ENCODE assay signal across 8 cellular contexts in the genomic region with DNA sequence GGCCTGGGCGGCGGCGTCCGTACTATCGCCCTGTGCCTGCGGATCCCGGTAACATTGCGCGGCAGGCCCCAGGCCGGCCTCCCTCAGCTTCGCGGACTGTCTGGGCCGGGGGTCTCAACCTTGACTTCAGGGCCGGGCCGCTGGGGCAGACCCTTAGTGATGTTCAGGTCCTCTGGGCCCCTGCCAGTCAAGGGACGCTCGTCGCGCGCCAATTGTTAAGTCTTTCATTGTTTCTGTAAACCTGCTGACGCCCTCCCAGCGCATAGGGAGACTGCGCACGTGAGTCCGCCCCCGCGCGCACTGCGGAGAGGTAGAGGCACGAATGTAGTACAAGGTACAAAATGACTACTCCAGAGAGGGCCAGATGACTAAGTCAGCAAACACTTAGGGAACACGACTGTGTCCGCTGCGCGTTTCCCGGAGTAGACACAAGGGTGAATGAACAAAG. TPM values are rescaled to one million over a fixed set of nuclear protein-coding genes. Genes with fewer than 3 reads are reported as not detected.
DNase-seq lines count a peak whose midpoint lies in the region; ATAC-seq and TF ChIP-seq lines count a peak whose summit lies in the region.

No MANE protein-coding gene starts in this region.

- H3K4me1 ChIP-seq in Panc1 (ENCODE audit: control insufficient read depth, insufficient read depth, low read length) (peaks cover 9% of the 10 kb centered on the region), right atrium auricular region (peaks cover 0 to 46% of the 10 kb centered on the region in 2 donors), rectal smooth muscle tissue (ENCODE audit: control insufficient read depth, insufficient read depth, low read length) (peaks cover 8% of the 10 kb centered on the region)

- in situ Hi-C loops in Panc1 (cut with HindIII; ENCODE audit: low pct_unique_long_range_greater_than_20kb, low sequenced_read_pairs), result no loop called here

- H3K9me3 ChIP-seq in Panc1 (ENCODE audit: control insufficient read depth, insufficient read depth, low read depth, low read length) (no peaks in the 10 kb centered on the region), right atrium auricular region (no peaks in the 10 kb centered on the region)

- H3K27ac ChIP-seq in Panc1 (ENCODE audit: low read length) (peak overlapping the region; percentile 77), right atrium auricular region (peak overlapping the region; percentile 89 to 93), rectal smooth muscle tissue (ENCODE audit: low read depth, low read length) (peak overlapping the region; percentile 73)

- no peaks in the 10 kb centered on the region for H3K27me3 ChIP-seq in Panc1 (ENCODE audit: control insufficient read depth, insufficient read depth, low read length)
- H3K27me3 ChIP-seq in right atrium auricular region, result no peaks in the 10 kb centered on the region
- no peaks in the 10 kb centered on the region for H3K27me3 ChIP-seq in rectal smooth muscle tissue (ENCODE audit: control insufficient read depth, insufficient read depth, low read length)

- intact Hi-C loops in Panc1 (cut with micrococcal nuclease; ENCODE audit: unreplicated experiment), result no loop called here

- peak overlapping the region; percentile 56 for H3K9ac ChIP-seq in rectal smooth muscle tissue (ENCODE audit: low read length)

- peak; percentile 28 for DNase-seq in NOMO-1 treated with DMSO at 0.1 percent for 48 hours (lab: John Stamatoyannopoulos, UW; ENCODE audit: unreplicated experiment)
- no peak for DNase-seq in NOMO-1 treated with dmso at 0.1 percent for 144 hours (lab: John Stamatoyannopoulos, UW; ENCODE audit: unreplicated experiment)
- DNase-seq in Panc1 (ENCODE audit: low read depth, low spot score), result no peak
- DNase-seq in activated naive CD8-positive, alpha-beta T cell treated with anti-CD3 and anti-CD28 coated beads, Interleukin-2, amount 50 U/mL, for 16 hours (ENCODE audit: low read depth, low spot score), result peak; percentile 30
- DNase-seq in right atrium auricular region (ENCODE audit: low spot score), result peak; percentile 60
- no peak for DNase-seq in 8988T

- no peaks in the 10 kb centered on the region; the same call in 1 of the 2 replicates for H3K36me3 ChIP-seq in Panc1 (ENCODE audit: control insufficient read depth, insufficient read depth, low read length)
- no peaks in the 10 kb centered on the region for H3K36me3 ChIP-seq in right atrium auricular region
- H3K36me3 ChIP-seq in rectal smooth muscle tissue (ENCODE audit: control insufficient read depth, insufficient read depth, low read length), result no peaks in the 10 kb centered on the region

- CTCF ChIA-PET in Panc1 (lab: Charles Lee), result no interaction called here

- BruUV-seq in Panc1 (replicated peaks; lab: Mats Ljungman, UMichigan), result no TSS peak

- ATAC-seq in HG03097 (IDR thresholded peaks at IDR 0.05; ENCODE audit: low FRiP score, unreplicated experiment), result peak; percentile 17
- peak; percentile 46 for ATAC-seq in Panc1

- POLR2A ChIA-PET in Panc1 (lab: Charles Lee), result interaction anchor here (0.5 kb wide), 1 partner anchor 20 kb away, joined by 8 read pairs; no protein-coding TSS in a partner anchor

- H3K4me3 ChIP-seq in Panc1 (ENCODE audit: low read depth in 2 of 2, low read length in 2 of 2) (peak overlapping the region; percentile 70 to 78), right atrium auricular region (peak overlapping the region; percentile 50 to 73), rectal smooth muscle tissue (ENCODE audit: low read length) (peak overlapping the region; percentile 93)

- no peak for TF ChIP-seq CTCF in Panc1 (IDR thresholded peaks at IDR 0.05)
- no peak for TF ChIP-seq CTCF in right atrium auricular region (IDR thresholded peaks at IDR 0.05)

RNA-seq across cellular contexts. Expression of gene HDHD5, which starts 0.5 kb away (rescaled TPM):
- total RNA-seq in Panc1 (2021; ENCODE audit: unreplicated experiment) (37.2 TPM), right atrium auricular region (10 to 100 TPM; 33.1 to 39.7 TPM)
- polyA plus RNA-seq in Panc1 (2012; ENCODE audit: insufficient read length), result 62.5 TPM

RNA-seq across cellular contexts. Expression of gene TMEM121B, which starts 38.4 kb away (rescaled TPM):
- 0.44 TPM for total RNA-seq in Panc1 (2021; ENCODE audit: unreplicated experiment)
- 0.40 TPM for polyA plus RNA-seq in Panc1 (2012; ENCODE audit: insufficient read length)
- 1 to 10 TPM in 1 of 2 donors, under 1 TPM in 1; 0.55 to 1.1 TPM for total RNA-seq in right atrium auricular region

RNA-seq across cellular contexts. Expression of gene ADA2, which starts 59.7 kb away (rescaled TPM):
- total RNA-seq in Panc1 (2021; ENCODE audit: unreplicated experiment), result 0.23 TPM
- polyA plus RNA-seq in Panc1 (2012; ENCODE audit: insufficient read length), result not detected
- 10 to 100 TPM in 1 of 2 donors, 1 to 10 TPM in 1; 8.6 to 19.9 TPM for total RNA-seq in right atrium auricular region

Comparison
In these comparisons a context has a peak if more than half of its experiments do, and no peak if none do; other contexts are left out.
1. DNase-seq: peak in NOMO-1 treated with DMSO at 0.1 percent for 48 hours (single experiment), activated naive CD8-positive, alpha-beta T cell treated with anti-CD3 and anti-CD28 coated beads, Interleukin-2, amount 50 U/mL, for 16 hours (single experiment) and right atrium auricular region (single experiment); none in NOMO-1 treated with dmso at 0.1 percent for 144 hours (single experiment), Panc1 (single experiment) and 8988T (single experiment).
2. Peak in every context shown above with its lines, with median percentiles within 50 percentile points of each other: H3K27ac ChIP-seq and H3K4me3 ChIP-seq.